8 cellular contexts compared by ENCODE assay signal in the genomic region with DNA sequence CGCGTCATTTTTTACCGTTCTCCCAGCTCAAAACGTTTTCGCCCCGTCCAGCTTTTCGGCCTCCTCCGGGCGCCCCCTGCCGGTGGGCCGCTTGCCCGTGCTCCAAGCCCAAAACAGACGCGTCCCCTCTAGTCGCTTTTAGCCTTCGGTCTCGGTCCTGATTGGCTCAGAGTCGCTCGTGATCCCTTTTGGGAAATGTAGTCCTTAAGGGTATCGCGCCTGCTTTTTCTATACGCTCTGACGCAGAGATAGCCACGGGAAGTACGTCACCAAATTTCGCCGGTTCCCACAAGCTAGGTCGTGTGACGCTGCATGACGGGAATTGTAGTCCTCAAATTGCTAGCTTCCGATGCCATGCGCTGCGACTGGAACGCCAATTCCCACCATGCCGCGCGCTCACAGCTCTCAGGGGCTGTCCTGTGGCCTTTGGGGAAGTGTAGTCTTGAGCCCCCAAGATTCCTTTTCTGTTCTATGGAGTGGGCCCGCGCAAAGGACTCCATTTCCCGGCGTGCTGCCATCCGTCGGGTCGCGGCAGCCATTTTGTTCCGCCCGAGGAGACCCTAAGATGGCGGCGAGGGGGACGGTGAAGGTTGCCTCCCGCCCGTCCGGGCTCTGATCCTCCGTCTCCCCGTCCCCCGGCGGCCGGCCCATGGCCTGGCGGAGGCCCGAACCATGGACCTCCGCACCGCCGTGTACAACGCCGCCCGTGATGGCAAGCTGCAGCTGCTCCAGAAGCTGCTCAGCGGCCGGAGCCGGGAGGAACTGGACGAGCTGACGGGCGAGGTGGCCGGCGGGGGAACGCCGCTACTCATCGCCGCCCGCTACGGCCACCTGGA. TPM values are rescaled to one million over a fixed set of nuclear protein-coding genes. Genes with fewer than 3 reads are reported as not detected.
A peak's percentile ranks its signal among the peaks of the same experiment; 100 is the strongest.
DNase-seq lines count a peak whose midpoint lies in the region; ATAC-seq and TF ChIP-seq lines count a peak whose summit lies in the region.

A gene with protein sequence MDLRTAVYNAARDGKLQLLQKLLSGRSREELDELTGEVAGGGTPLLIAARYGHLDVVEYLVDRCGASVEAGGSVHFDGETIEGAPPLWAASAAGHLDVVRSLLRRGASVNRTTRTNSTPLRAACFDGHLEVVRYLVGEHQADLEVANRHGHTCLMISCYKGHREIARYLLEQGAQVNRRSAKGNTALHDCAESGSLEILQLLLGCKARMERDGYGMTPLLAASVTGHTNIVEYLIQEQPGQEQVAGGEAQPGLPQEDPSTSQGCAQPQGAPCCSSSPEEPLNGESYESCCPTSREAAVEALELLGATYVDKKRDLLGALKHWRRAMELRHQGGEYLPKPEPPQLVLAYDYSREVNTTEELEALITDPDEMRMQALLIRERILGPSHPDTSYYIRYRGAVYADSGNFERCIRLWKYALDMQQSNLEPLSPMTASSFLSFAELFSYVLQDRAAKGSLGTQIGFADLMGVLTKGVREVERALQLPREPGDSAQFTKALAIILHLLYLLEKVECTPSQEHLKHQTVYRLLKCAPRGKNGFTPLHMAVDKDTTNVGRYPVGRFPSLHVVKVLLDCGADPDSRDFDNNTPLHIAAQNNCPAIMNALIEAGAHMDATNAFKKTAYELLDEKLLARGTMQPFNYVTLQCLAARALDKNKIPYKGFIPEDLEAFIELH (plus strand): TSS at position 552 of the 836 bp plus-strand sequence. CDS start 121 bp downstream, at position 673.

- peaks cover 49% of the 10 kb centered on the region for H3K79me2 ChIP-seq in DOHH2 (ENCODE audit: control insufficient read depth, low read length)

- H3K9ac ChIP-seq in muscle layer of colon (ENCODE audit: low read length) = no peak within 1 kb of the TSS

- H4K20me1 ChIP-seq in DOHH2 (ENCODE audit: control insufficient read depth, insufficient read depth, low read depth, low read length) = peaks cover 6% of the 10 kb centered on the region; the same call in 1 of the 2 replicates

- H3K4me3 ChIP-seq in DOHH2 (ENCODE audit: low read length) = peak within 1 kb of the TSS; percentile 86
- H3K4me3 ChIP-seq in Peyer's patch = peak within 1 kb of the TSS; percentile 80 to 100 (median 84)
- peak within 1 kb of the TSS; percentile 57 to 68 for H3K4me3 ChIP-seq in muscle layer of colon (ENCODE audit: low read depth in 1 of 2, low read length in 2 of 2)

- peak; percentile 98 for TF ChIP-seq CTCF in DOHH2 (IDR thresholded peaks at IDR 0.05; ENCODE audit: low read depth, low read length, poor library complexity, severe bottlenecking)
- TF ChIP-seq CTCF in Peyer's patch (IDR thresholded peaks at IDR 0.05) = peak; percentile 98 to 100 (median 99)

- H3K4me1 ChIP-seq in DOHH2 (ENCODE audit: control insufficient read depth, low read length) (peaks cover 37% of the 10 kb centered on the region), Peyer's patch (peaks cover 0 to 33% (median 10%) of the 10 kb centered on the region in 4 donors), muscle layer of colon (ENCODE audit: insufficient read depth, low read length) (peaks cover 12% of the 10 kb centered on the region)

- peaks cover 4% of the 10 kb centered on the region; the same call in 1 of the 2 replicates for H3F3A ChIP-seq in DOHH2 (ENCODE audit: control insufficient read depth, insufficient read depth)

- H3K36me3 ChIP-seq in DOHH2 (ENCODE audit: control insufficient read depth, low read length) = peaks cover 40% of the 10 kb centered on the region
- H3K36me3 ChIP-seq in KOPT-K1 (ENCODE audit: insufficient read depth, low read length) = peaks cover 37% of the 10 kb centered on the region
- H3K36me3 ChIP-seq in Peyer's patch = peaks cover 0 to 32% (median 0%) of the 10 kb centered on the region in 3 donors
- peaks cover 25% of the 10 kb centered on the region for H3K36me3 ChIP-seq in muscle layer of colon (ENCODE audit: insufficient read depth, low read length)

- H3K27ac ChIP-seq in DOHH2 (ENCODE audit: low read depth, low read length) (peak within 1 kb of the TSS; percentile 51), KOPT-K1 (ENCODE audit: low read depth, low read length, poor library complexity, severe bottlenecking) (peak within 1 kb of the TSS; percentile 91), Peyer's patch (peak within 1 kb of the TSS; percentile 92 to 94 (median 92)), muscle layer of colon (ENCODE audit: low read depth, low read length) (peak within 1 kb of the TSS; percentile 53)

- peak within 1 kb of the TSS; percentile 92 for H3K4me2 ChIP-seq in DOHH2 (ENCODE audit: low read length)

- H3K9me2 ChIP-seq in DOHH2 (replicated peaks; ENCODE audit: control insufficient read depth, low read length) = no peaks in the 10 kb centered on the region

- H3K9me3 ChIP-seq in DOHH2 (ENCODE audit: control insufficient read depth, insufficient read depth, low read length) (no peaks in the 10 kb centered on the region), KOPT-K1 (ENCODE audit: insufficient read depth, low read length, poor library complexity, severe bottlenecking) (no peaks in the 10 kb centered on the region), Peyer's patch (no peaks in the 10 kb centered on the region), muscle layer of colon (ENCODE audit: low read length) (no peaks in the 10 kb centered on the region)

- peak; percentile 63 to 74 for TF ChIP-seq POLR2A in Peyer's patch (IDR thresholded peaks at IDR 0.05)

- H3K27me3 ChIP-seq in DOHH2 (ENCODE audit: control insufficient read depth, low read length) (peaks cover 3% of the 10 kb centered on the region; the same call in 1 of the 2 replicates), Peyer's patch (no peaks in the 10 kb centered on the region), muscle layer of colon (ENCODE audit: control insufficient read depth in 1 of 2, insufficient read depth in 2 of 2, low read length in 2 of 2) (no peaks in the 10 kb centered on the region)

- DNase-seq in Peyer's patch = peak; percentile 98 to 100 (median 99)
- peak; percentile 99 for DNase-seq in activated T-cell treated with anti-CD3 and anti-CD28 coated beads, Interleukin-2, amount 50 U/mL, for 48 hours
- peak; percentile 96 for DNase-seq in stimulated activated CD8-positive, alpha-beta memory T cell treated with anti-CD3 and anti-CD28 coated beads, Interleukin-7, amount 100 ng/mL, for 24 hours (ENCODE audit: low read depth)

- ATAC-seq in GM21786 (IDR thresholded peaks at IDR 0.05; ENCODE audit: unreplicated experiment) (peak; percentile 95), esophagus mucosa (peak; percentile 99)

RNA-seq across cellular contexts. Expression of the gene that starts here (rescaled TPM):
- total RNA-seq in Peyer's patch = 10 to 100 TPM; 12.8 to 14.9 (median 14.0) TPM
- total RNA-seq in esophagus mucosa = 9.3 TPM

Comparison
In these comparisons a context has a peak if more than half of its experiments do, and no peak if none do; other contexts are left out.
1. Peak in every context shown above with its lines: DNase-seq, ATAC-seq, H3K4me3 ChIP-seq and H3K27ac ChIP-seq.